Comparison of ENCODE assay signal across 9 cellular contexts in genomic region chr13:98890186-98890585, GRCh38.
A peak's percentile ranks its signal among the peaks of the same experiment; 100 is the strongest.
DNase-seq lines count a peak whose midpoint lies in the region; ATAC-seq and TF ChIP-seq lines count a peak whose summit lies in the region.
"Had no signal": no experiment of that assay in that cellular context is flagged by ENCODE, and none has a peak within 500 bp of the region (broad histone marks: within the 10 kb centered on the region; RNA-seq: fewer than 3 reads in every experiment).

No MANE protein-coding gene starts in this region.

- 0 out of 2 replicates have a peak overlapping the region, but pooled peaks have one; percentile 22 for H3K4me3 Mint-ChIP-seq in HFFc6
- H3K4me3 Mint-ChIP-seq in activated CD4-positive, alpha-beta memory T cell treated with anti-CD3 and anti-CD28 coated beads, Interleukin-2, amount 10 ng/mL, durations not matched to agents 7 days and 5 days = no peak overlapping the region

- H4K8ac ChIP-seq in neuronal stem cell (ENCODE audit: low read depth, low read length) = no peak overlapping the region

- H3K4ac ChIP-seq in neuronal stem cell (ENCODE audit: low read length) = no peak overlapping the region

- ATAC-seq in GM19397 (IDR thresholded peaks at IDR 0.05; ENCODE audit: unreplicated experiment) = no peak

- no peaks in the 10 kb centered on the region for H3K27me3 ChIP-seq in neuronal stem cell (ENCODE audit: control insufficient read depth in 3 of 3, insufficient read depth in 3 of 3, low read depth in 1 of 3, low read length in 3 of 3)

- H3K79me1 ChIP-seq in neuronal stem cell (ENCODE audit: low read depth, low read length) = no peaks in the 10 kb centered on the region

- H3K9me3 ChIP-seq in neuronal stem cell (replicated peaks in 1 of 2; ENCODE audit: control insufficient read depth in 2 of 2, insufficient read depth in 1 of 2, low read depth in 1 of 2, low read length in 2 of 2) = no peaks in the 10 kb centered on the region

- H3K27ac Mint-ChIP-seq in HFFc6 = peak overlapping the region; percentile 44
- H3K27ac Mint-ChIP-seq in activated CD4-positive, alpha-beta memory T cell treated with anti-CD3 and anti-CD28 coated beads, Interleukin-2, amount 10 ng/mL, durations not matched to agents 7 days and 5 days = no peak overlapping the region

- no peak for TF ChIP-seq CTCF in HFFc6 (IDR thresholded peaks at IDR 0.05)

- H3K27ac ChIP-seq in neuronal stem cell (replicated peaks; ENCODE audit: low read length) = no peak overlapping the region
- H3K27ac ChIP-seq: VCaP had no signal

- peaks cover 3 to 7% of the 10 kb centered on the region in 2 donors for H3K4me1 ChIP-seq in neuronal stem cell (ENCODE audit: control insufficient read depth in 2 of 2, insufficient read depth in 1 of 2, low read depth in 1 of 2, low read length in 2 of 2)

- H3K9ac ChIP-seq in neuronal stem cell (ENCODE audit: low read depth, low read length, poor library complexity) = no peak overlapping the region

- H3K9me3 Mint-ChIP-seq in HFFc6 = no peaks in the 10 kb centered on the region
- no peaks in the 10 kb centered on the region for H3K9me3 Mint-ChIP-seq in activated CD4-positive, alpha-beta memory T cell treated with anti-CD3 and anti-CD28 coated beads, Interleukin-2, amount 10 ng/mL, durations not matched to agents 7 days and 5 days

- H2BK15ac ChIP-seq in neuronal stem cell (ENCODE audit: low read length) = no peak overlapping the region

- POLR2A ChIA-PET in activated CD4-positive, alpha-beta memory T cell treated with anti-CD3 and anti-CD28 coated beads, Interleukin-2, amount 10 ng/mL, durations not matched to agents 7 days and 5 days (lab: Charles Lee) = interaction anchor here (0.7 to 0.8 kb wide), 2 partner anchors 20 to 110 kb away, joined by 4 read pairs; no protein-coding TSS in a partner anchor

- H3K14ac ChIP-seq in neuronal stem cell (ENCODE audit: low read length) = no peak overlapping the region

- peaks cover 25% of the 10 kb centered on the region for H3K4me1 Mint-ChIP-seq in HFFc6 (ENCODE audit: low read depth)
- peaks cover 17% of the 10 kb centered on the region for H3K4me1 Mint-ChIP-seq in activated CD4-positive, alpha-beta memory T cell treated with anti-CD3 and anti-CD28 coated beads, Interleukin-2, amount 10 ng/mL, durations not matched to agents 7 days and 5 days

- H3K36me3 ChIP-seq in neuronal stem cell (replicated peaks in 1 of 2; ENCODE audit: control insufficient read depth in 2 of 2, insufficient read depth in 2 of 2, low read length in 2 of 2) = no peaks in the 10 kb centered on the region

- CTCF ChIA-PET in activated CD4-positive, alpha-beta memory T cell treated with anti-CD3 and anti-CD28 coated beads, Interleukin-2, amount 10 ng/mL, durations not matched to agents 7 days and 5 days (lab: Charles Lee) = interaction anchor here (0.8 to 2.3 kb wide), 4 partner anchors 15 to 144 kb away, joined by 4 to 6 read pairs (median 4); no protein-coding TSS in a partner anchor

- H3K18ac ChIP-seq in neuronal stem cell (ENCODE audit: low read length) = no peak overlapping the region

- no peak overlapping the region for H2AFZ ChIP-seq in neuronal stem cell (ENCODE audit: low read length)

- H3K36me3 Mint-ChIP-seq in HFFc6 (ENCODE audit: low read depth) = no peaks in the 10 kb centered on the region; the same call in 1 of the 2 replicates
- H3K36me3 Mint-ChIP-seq in activated CD4-positive, alpha-beta memory T cell treated with anti-CD3 and anti-CD28 coated beads, Interleukin-2, amount 10 ng/mL, durations not matched to agents 7 days and 5 days (ENCODE audit: low read depth) = peaks cover 41% of the 10 kb centered on the region

- H3K27me3 Mint-ChIP-seq in HFFc6 (ENCODE audit: insufficient read depth) = no peaks in the 10 kb centered on the region
- no peaks in the 10 kb centered on the region for H3K27me3 Mint-ChIP-seq in activated CD4-positive, alpha-beta memory T cell treated with anti-CD3 and anti-CD28 coated beads, Interleukin-2, amount 10 ng/mL, durations not matched to agents 7 days and 5 days

- H2AK5ac ChIP-seq in neuronal stem cell (ENCODE audit: low read depth, low read length) = no peak overlapping the region

- WGBS in neuronal stem cell (ENCODE audit: extremely low coverage in 2 of 2, insufficient read length in 2 of 2, insufficient replicate concordance in 1 of 2), 2 donors = no CpG with 5 or more reads among the region's 8 CpGs

- no peak overlapping the region for H2BK12ac ChIP-seq in neuronal stem cell (ENCODE audit: low read length)

- no peak overlapping the region for H3K4me3 ChIP-seq in neuronal stem cell (ENCODE audit: low read length in 2 of 2)

- DNase-seq in HFFc6 (peak; percentile 88), globus pallidus (ENCODE audit: low spot score) (peak; percentile 74), neuronal stem cell (ENCODE audit: low spot score) (no peak), epidermal melanocyte (ENCODE audit: insufficient read length, low spot score) (no peak), mesenteric fat pad (ENCODE audit: low spot score) (no peak)
- peak; percentile 25 for DNase-seq in activated CD4-positive, alpha-beta memory T cell treated with anti-CD3 and anti-CD28 coated beads, Interleukin-2, amount 10 ng/mL, durations not matched to agents 7 days and 5 days
- DNase-seq in stimulated activated CD4-positive, alpha-beta T cell treated with anti-CD3 and anti-CD28 coated beads, Interleukin-4, amount 100 ng/mL, for 24 hours = peak; percentile 70

- H2BK5ac ChIP-seq in neuronal stem cell (ENCODE audit: low read length) = no peak overlapping the region

- no peak overlapping the region for H3K23ac ChIP-seq in neuronal stem cell (ENCODE audit: low read depth, low read length, poor library complexity)

- H3K4me2 ChIP-seq in neuronal stem cell (ENCODE audit: insufficient read depth, low read length, poor library complexity, severe bottlenecking) = no peak overlapping the region

- no peak overlapping the region for H2BK120ac ChIP-seq in neuronal stem cell (ENCODE audit: low read depth, low read length)

- no peak overlapping the region for H4K91ac ChIP-seq in neuronal stem cell (ENCODE audit: low read depth, low read length, poor library complexity)

Comparison
In these comparisons a context has a peak if more than half of its experiments do, and no peak if none do; other contexts are left out.
1. DNase-seq: peak in HFFc6 (single experiment), activated CD4-positive, alpha-beta memory T cell treated with anti-CD3 and anti-CD28 coated beads, Interleukin-2, amount 10 ng/mL, durations not matched to agents 7 days and 5 days (single experiment), globus pallidus (single experiment) and stimulated activated CD4-positive, alpha-beta T cell treated with anti-CD3 and anti-CD28 coated beads, Interleukin-4, amount 100 ng/mL, for 24 hours (single experiment); none in neuronal stem cell (single experiment), epidermal melanocyte (single experiment) and mesenteric fat pad (single experiment).